ENCODE assay signal across 13 cellular contexts in the genomic region with DNA sequence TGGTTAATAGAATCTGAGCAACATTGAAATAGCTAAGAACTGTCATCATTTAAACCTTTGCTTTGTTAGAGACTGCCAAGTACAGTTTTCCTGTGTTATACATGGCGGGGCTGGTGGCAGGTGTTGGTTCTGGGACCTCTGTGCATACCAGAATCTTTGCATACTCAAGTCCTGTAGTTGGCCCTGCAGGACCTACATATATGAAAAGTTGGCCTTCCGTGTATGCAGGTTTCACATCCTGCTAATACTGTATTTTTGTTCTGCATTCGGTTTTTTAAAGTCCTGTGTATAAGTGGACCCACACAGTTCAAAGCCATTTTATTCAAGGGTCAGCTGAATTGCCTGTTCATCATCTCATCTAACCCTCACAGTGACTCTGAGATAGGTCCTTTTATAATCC. TPM values are rescaled to one million over a fixed set of nuclear protein-coding genes. Genes with fewer than 3 reads are reported as not detected.
A peak's percentile ranks its signal among the peaks of the same experiment; 100 is the strongest.
DNase-seq lines count a peak whose midpoint lies in the region; ATAC-seq and TF ChIP-seq lines count a peak whose summit lies in the region.
"Had no signal": no experiment of that assay in that cellular context is flagged by ENCODE, and none has a peak within 500 bp of the region (broad histone marks: within the 10 kb centered on the region; RNA-seq: fewer than 3 reads in every experiment).

No MANE protein-coding gene starts in this region.

- ATAC-seq in GM19324 (IDR thresholded peaks at IDR 0.05; ENCODE audit: low FRiP score, unreplicated experiment) = peak; percentile 81
- ATAC-seq in GM23338 = no peak
- ATAC-seq in HG03175 (IDR thresholded peaks at IDR 0.05; ENCODE audit: unreplicated experiment) = peak; percentile 67
- ATAC-seq in stimulated activated memory B cell treated with anti-CD40 and anti-IgM and Interleukin-4, amounts not matched to agents 10 μg/mL and 1 μg/mL and 100 μg/mL, for 72 hours = peak; percentile 61
- ATAC-seq: WTC11 had no signal

- no peak for DNase-seq in GM23338 (ENCODE audit: low spot score)
- DNase-seq in SJCRH30 = no peak
- no peak for DNase-seq in NCI-H2227 (lab: John Stamatoyannopoulos, UW; ENCODE audit: unreplicated experiment)
- DNase-seq in stimulated activated CD4-positive, alpha-beta T cell treated with anti-CD3 and anti-CD28 coated beads, Interleukin-4, amount 100 ng/mL, for 4 hours = no peak
- DNase-seq: HFFc6, NCI-H226, SHP77 treated with DMSO at 0.1 percent for 48 hours had no signal

- H3K9me3 ChIP-seq in SJCRH30 (replicated peaks) = no peaks in the 10 kb centered on the region

- peaks cover 46% of the 10 kb centered on the region for H3F3A ChIP-seq in GM23338 (replicated peaks; ENCODE audit: low read depth)

- peaks cover 80% of the 10 kb centered on the region for H3K79me2 ChIP-seq in GM23338 (replicated peaks; ENCODE audit: insufficient read depth)

- H3K4me1 ChIP-seq in GM23338 (ENCODE audit: insufficient read depth) = peaks cover 15% of the 10 kb centered on the region
- no peaks in the 10 kb centered on the region for H3K4me1 ChIP-seq in SJCRH30
- H3K4me1 ChIP-seq: neural progenitor cell had no signal

- peaks cover 18% of the 10 kb centered on the region for H3K4me1 Mint-ChIP-seq in GM23338
- peaks cover 48% of the 10 kb centered on the region for H3K4me1 Mint-ChIP-seq in stimulated activated memory B cell treated with anti-CD40 and anti-IgM and Interleukin-4, amounts not matched to agents 10 μg/mL and 1 μg/mL and 100 μg/mL, for 72 hours
- H3K4me1 Mint-ChIP-seq: neural progenitor cell had no signal

- H4K20me1 ChIP-seq in GM23338 (replicated peaks; ENCODE audit: insufficient read depth) = peaks cover 66% of the 10 kb centered on the region

- H3K36me3 Mint-ChIP-seq in GM23338 (ENCODE audit: low read depth) = peaks cover 68% of the 10 kb centered on the region
- peaks cover 57% of the 10 kb centered on the region for H3K36me3 Mint-ChIP-seq in stimulated activated memory B cell treated with anti-CD40 and anti-IgM and Interleukin-4, amounts not matched to agents 10 μg/mL and 1 μg/mL and 100 μg/mL, for 72 hours

- H3K9me3 Mint-ChIP-seq in GM23338 = no peaks in the 10 kb centered on the region
- no peaks in the 10 kb centered on the region for H3K9me3 Mint-ChIP-seq in stimulated activated memory B cell treated with anti-CD40 and anti-IgM and Interleukin-4, amounts not matched to agents 10 μg/mL and 1 μg/mL and 100 μg/mL, for 72 hours
- H3K9me3 Mint-ChIP-seq: brain, HFFc6, neural progenitor cell, WTC11 had no signal

- peaks cover 14% of the 10 kb centered on the region for H3K27me3 Mint-ChIP-seq in GM23338 (ENCODE audit: insufficient read depth, low read depth, poor library complexity)
- H3K27me3 Mint-ChIP-seq in stimulated activated memory B cell treated with anti-CD40 and anti-IgM and Interleukin-4, amounts not matched to agents 10 μg/mL and 1 μg/mL and 100 μg/mL, for 72 hours = no peaks in the 10 kb centered on the region
- H3K27me3 Mint-ChIP-seq: brain had no signal

- H3K4me3 ChIP-seq in GM23338 (no peak overlapping the region), SJCRH30 (no peak overlapping the region)
- H3K4me3 ChIP-seq: neural progenitor cell had no signal

- H3K36me3 ChIP-seq in GM23338 (ENCODE audit: insufficient read depth) = peaks cover 60% of the 10 kb centered on the region
- H3K36me3 ChIP-seq in SJCRH30 = peaks cover 43% of the 10 kb centered on the region
- H3K36me3 ChIP-seq: neural progenitor cell had no signal

- H3K27me3 ChIP-seq in GM23338 (ENCODE audit: insufficient read depth) (no peaks in the 10 kb centered on the region), SJCRH30 (no peaks in the 10 kb centered on the region)
- H3K27me3 ChIP-seq: neural progenitor cell had no signal

- no peak overlapping the region for H3K27ac Mint-ChIP-seq in GM23338
- H3K27ac Mint-ChIP-seq in stimulated activated memory B cell treated with anti-CD40 and anti-IgM and Interleukin-4, amounts not matched to agents 10 μg/mL and 1 μg/mL and 100 μg/mL, for 72 hours = peak overlapping the region; percentile 15
- H3K27ac Mint-ChIP-seq: neural progenitor cell had no signal

- H2AFZ ChIP-seq in GM23338 = no peak overlapping the region
- H2AFZ ChIP-seq: neural progenitor cell had no signal

- no peak for TF ChIP-seq CTCF in GM23338 (conservative IDR thresholded peaks at IDR 0.05; ENCODE audit: low read depth in 2 of 2)

- H3K4me2 ChIP-seq in GM23338 = no peak overlapping the region
- H3K4me2 ChIP-seq: neural progenitor cell had no signal

- H3K4me3 Mint-ChIP-seq in GM23338 = no peak overlapping the region
- H3K4me3 Mint-ChIP-seq in stimulated activated memory B cell treated with anti-CD40 and anti-IgM and Interleukin-4, amounts not matched to agents 10 μg/mL and 1 μg/mL and 100 μg/mL, for 72 hours = no peak overlapping the region
- H3K4me3 Mint-ChIP-seq: brain, HFFc6, neural progenitor cell, WTC11 had no signal

- no peaks in the 10 kb centered on the region for H3K9me2 ChIP-seq in GM23338 (ENCODE audit: insufficient read depth)

- H3K27ac ChIP-seq in GM23338 (ENCODE audit: low read depth) = peak overlapping the region; percentile 66
- H3K27ac ChIP-seq in SJCRH30 = no peak overlapping the region
- H3K27ac ChIP-seq: neural progenitor cell had no signal

TF ChIP-seq in GM23338, 12 proteins besides CTCF, POLR2A, EP300 and RAD21 (continues in another document):
- TF ChIP-seq ZNF331 (CRISPR knock-in tag; IDR thresholded peaks at IDR 0.05; ENCODE audit: low read depth) (no peak), NANOG (IDR thresholded peaks at IDR 0.05; ENCODE audit: borderline replicate concordance) (no peak)
- TF ChIP-seq, protein P1, sequence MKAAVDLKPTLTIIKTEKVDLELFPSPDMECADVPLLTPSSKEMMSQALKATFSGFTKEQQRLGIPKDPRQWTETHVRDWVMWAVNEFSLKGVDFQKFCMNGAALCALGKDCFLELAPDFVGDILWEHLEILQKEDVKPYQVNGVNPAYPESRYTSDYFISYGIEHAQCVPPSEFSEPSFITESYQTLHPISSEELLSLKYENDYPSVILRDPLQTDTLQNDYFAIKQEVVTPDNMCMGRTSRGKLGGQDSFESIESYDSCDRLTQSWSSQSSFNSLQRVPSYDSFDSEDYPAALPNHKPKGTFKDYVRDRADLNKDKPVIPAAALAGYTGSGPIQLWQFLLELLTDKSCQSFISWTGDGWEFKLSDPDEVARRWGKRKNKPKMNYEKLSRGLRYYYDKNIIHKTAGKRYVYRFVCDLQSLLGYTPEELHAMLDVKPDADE (IDR thresholded peaks at IDR 0.05) = no peak

RNA-seq across cellular contexts. Expression of a gene that starts 36.4 kb away (rescaled TPM):
- 267 and 302 TPM in 2 replicates for total RNA-seq in GM23338 (2014; rRNA removed; shearing (Covaris generic))
- polyA plus RNA-seq in GM23338 (2016; fragmentation: Nextera tagmentation; extraction: Ambion mirVana) = 133 and 153 TPM in 2 replicates
- total RNA-seq in SJCRH30 (2014; rRNA removed; shearing (Covaris generic)) = 99.9 and 100.0 TPM in 2 replicates

RNA-seq across cellular contexts. Expression of a gene that starts 58.9 kb away (rescaled TPM):
- 1.8 and 4.6 TPM in 2 replicates for total RNA-seq in GM23338 (2014; rRNA removed; shearing (Covaris generic))
- polyA plus RNA-seq in GM23338 (2016; fragmentation: Nextera tagmentation; extraction: Ambion mirVana) = 2.5 and 4.0 TPM in 2 replicates
- 2.6 and 4.2 TPM in 2 replicates for total RNA-seq in SJCRH30 (2014; rRNA removed; shearing (Covaris generic))
